1 cellular context compared by ENCODE assay signal in genomic region chr22:23716811-23717801, GRCh38.
A peak's percentile ranks its signal among the peaks of the same experiment; 100 is the strongest.
TF ChIP-seq lines count a peak whose summit lies in the region.

No MANE protein-coding gene starts in this region.

TF ChIP-seq in WTC11, 78 proteins besides CTCF, POLR2A, EP300 and RAD21 (continued from another document and continues in another):
- peak; percentile 89 for TF ChIP-seq AFF4 (CRISPR knock-in tag; IDR thresholded peaks at IDR 0.05; ENCODE audit: borderline replicate concordance)
- TF ChIP-seq HMGA2 (CRISPR knock-in tag; IDR thresholded peaks at IDR 0.05): no peak
- TF ChIP-seq ZNF671 (CRISPR knock-in tag; IDR thresholded peaks at IDR 0.05): no peak
- TF ChIP-seq, protein P1, sequence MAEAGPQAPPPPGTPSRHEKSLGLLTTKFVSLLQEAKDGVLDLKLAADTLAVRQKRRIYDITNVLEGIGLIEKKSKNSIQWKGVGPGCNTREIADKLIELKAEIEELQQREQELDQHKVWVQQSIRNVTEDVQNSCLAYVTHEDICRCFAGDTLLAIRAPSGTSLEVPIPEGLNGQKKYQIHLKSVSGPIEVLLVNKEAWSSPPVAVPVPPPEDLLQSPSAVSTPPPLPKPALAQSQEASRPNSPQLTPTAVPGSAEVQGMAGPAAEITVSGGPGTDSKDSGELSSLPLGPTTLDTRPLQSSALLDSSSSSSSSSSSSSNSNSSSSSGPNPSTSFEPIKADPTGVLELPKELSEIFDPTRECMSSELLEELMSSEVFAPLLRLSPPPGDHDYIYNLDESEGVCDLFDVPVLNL (CRISPR knock-in tag; IDR thresholded peaks at IDR 0.05; ENCODE audit: borderline replicate concordance, low read depth): no peak
- TF ChIP-seq ZNF423 (CRISPR knock-in tag; IDR thresholded peaks at IDR 0.05): no peak
- TF ChIP-seq EMX1 (CRISPR knock-in tag; IDR thresholded peaks at IDR 0.05): no peak
- TF ChIP-seq ZNF121 (CRISPR knock-in tag; IDR thresholded peaks at IDR 0.05): 0 out of 2 replicates have a peak, but pooled peaks have one; percentile 3
- TF ChIP-seq, protein P2, sequence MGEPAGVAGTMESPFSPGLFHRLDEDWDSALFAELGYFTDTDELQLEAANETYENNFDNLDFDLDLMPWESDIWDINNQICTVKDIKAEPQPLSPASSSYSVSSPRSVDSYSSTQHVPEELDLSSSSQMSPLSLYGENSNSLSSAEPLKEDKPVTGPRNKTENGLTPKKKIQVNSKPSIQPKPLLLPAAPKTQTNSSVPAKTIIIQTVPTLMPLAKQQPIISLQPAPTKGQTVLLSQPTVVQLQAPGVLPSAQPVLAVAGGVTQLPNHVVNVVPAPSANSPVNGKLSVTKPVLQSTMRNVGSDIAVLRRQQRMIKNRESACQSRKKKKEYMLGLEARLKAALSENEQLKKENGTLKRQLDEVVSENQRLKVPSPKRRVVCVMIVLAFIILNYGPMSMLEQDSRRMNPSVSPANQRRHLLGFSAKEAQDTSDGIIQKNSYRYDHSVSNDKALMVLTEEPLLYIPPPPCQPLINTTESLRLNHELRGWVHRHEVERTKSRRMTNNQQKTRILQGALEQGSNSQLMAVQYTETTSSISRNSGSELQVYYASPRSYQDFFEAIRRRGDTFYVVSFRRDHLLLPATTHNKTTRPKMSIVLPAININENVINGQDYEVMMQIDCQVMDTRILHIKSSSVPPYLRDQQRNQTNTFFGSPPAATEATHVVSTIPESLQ (CRISPR knock-in tag; IDR thresholded peaks at IDR 0.05): no peak
- peak; percentile 69; the same call in 1 of the 2 replicates for TF ChIP-seq KAT7 (CRISPR knock-in tag; IDR thresholded peaks at IDR 0.05; ENCODE audit: borderline replicate concordance)
- TF ChIP-seq E2F5 (CRISPR knock-in tag; IDR thresholded peaks at IDR 0.05): peak; percentile 91
- no peak for TF ChIP-seq NFE2L1 (CRISPR knock-in tag; IDR thresholded peaks at IDR 0.05)
- TF ChIP-seq, protein P3, sequence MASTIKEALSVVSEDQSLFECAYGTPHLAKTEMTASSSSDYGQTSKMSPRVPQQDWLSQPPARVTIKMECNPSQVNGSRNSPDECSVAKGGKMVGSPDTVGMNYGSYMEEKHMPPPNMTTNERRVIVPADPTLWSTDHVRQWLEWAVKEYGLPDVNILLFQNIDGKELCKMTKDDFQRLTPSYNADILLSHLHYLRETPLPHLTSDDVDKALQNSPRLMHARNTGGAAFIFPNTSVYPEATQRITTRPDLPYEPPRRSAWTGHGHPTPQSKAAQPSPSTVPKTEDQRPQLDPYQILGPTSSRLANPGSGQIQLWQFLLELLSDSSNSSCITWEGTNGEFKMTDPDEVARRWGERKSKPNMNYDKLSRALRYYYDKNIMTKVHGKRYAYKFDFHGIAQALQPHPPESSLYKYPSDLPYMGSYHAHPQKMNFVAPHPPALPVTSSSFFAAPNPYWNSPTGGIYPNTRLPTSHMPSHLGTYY (CRISPR knock-in tag; IDR thresholded peaks at IDR 0.05): no peak
- no peak for TF ChIP-seq ZNF532 (CRISPR knock-in tag; IDR thresholded peaks at IDR 0.05; ENCODE audit: borderline replicate concordance)
- TF ChIP-seq ZNF138 (CRISPR knock-in tag; conservative IDR thresholded peaks at IDR 0.05): peak; percentile 91; the same call in 1 of the 2 replicates
- peak; percentile 76; the same call in 1 of the 2 replicates for TF ChIP-seq TEAD1 (CRISPR knock-in tag; IDR thresholded peaks at IDR 0.05)
- peak; percentile 68; the same call in 1 of the 2 replicates for TF ChIP-seq CREB1 (CRISPR knock-in tag; IDR thresholded peaks at IDR 0.05)
- no peak for TF ChIP-seq ATF2 (CRISPR knock-in tag; IDR thresholded peaks at IDR 0.05; ENCODE audit: borderline replicate concordance, low read depth)
- TF ChIP-seq, protein P4, sequence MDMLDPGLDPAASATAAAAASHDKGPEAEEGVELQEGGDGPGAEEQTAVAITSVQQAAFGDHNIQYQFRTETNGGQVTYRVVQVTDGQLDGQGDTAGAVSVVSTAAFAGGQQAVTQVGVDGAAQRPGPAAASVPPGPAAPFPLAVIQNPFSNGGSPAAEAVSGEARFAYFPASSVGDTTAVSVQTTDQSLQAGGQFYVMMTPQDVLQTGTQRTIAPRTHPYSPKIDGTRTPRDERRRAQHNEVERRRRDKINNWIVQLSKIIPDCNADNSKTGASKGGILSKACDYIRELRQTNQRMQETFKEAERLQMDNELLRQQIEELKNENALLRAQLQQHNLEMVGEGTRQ (CRISPR knock-in tag; IDR thresholded peaks at IDR 0.05): peak; percentile 98
- no peak for TF ChIP-seq PREB (CRISPR knock-in tag; IDR thresholded peaks at IDR 0.05; ENCODE audit: borderline replicate concordance)
- no peak for TF ChIP-seq MXD4 (CRISPR knock-in tag; IDR thresholded peaks at IDR 0.05; ENCODE audit: borderline replicate concordance)
- peak; percentile 22; the same call in 1 of the 2 replicates for TF ChIP-seq TEAD4 (CRISPR knock-in tag; IDR thresholded peaks at IDR 0.05)
- TF ChIP-seq, protein P5, sequence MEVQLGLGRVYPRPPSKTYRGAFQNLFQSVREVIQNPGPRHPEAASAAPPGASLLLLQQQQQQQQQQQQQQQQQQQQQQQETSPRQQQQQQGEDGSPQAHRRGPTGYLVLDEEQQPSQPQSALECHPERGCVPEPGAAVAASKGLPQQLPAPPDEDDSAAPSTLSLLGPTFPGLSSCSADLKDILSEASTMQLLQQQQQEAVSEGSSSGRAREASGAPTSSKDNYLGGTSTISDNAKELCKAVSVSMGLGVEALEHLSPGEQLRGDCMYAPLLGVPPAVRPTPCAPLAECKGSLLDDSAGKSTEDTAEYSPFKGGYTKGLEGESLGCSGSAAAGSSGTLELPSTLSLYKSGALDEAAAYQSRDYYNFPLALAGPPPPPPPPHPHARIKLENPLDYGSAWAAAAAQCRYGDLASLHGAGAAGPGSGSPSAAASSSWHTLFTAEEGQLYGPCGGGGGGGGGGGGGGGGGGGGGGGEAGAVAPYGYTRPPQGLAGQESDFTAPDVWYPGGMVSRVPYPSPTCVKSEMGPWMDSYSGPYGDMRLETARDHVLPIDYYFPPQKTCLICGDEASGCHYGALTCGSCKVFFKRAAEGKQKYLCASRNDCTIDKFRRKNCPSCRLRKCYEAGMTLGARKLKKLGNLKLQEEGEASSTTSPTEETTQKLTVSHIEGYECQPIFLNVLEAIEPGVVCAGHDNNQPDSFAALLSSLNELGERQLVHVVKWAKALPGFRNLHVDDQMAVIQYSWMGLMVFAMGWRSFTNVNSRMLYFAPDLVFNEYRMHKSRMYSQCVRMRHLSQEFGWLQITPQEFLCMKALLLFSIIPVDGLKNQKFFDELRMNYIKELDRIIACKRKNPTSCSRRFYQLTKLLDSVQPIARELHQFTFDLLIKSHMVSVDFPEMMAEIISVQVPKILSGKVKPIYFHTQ (CRISPR knock-in tag; IDR thresholded peaks at IDR 0.05): no peak
- TF ChIP-seq PRRX2 (CRISPR knock-in tag; IDR thresholded peaks at IDR 0.05): no peak
- no peak for TF ChIP-seq ZNF317 (CRISPR knock-in tag; IDR thresholded peaks at IDR 0.05; ENCODE audit: borderline replicate concordance, low read depth)
- TF ChIP-seq PRDM15 (CRISPR knock-in tag; IDR thresholded peaks at IDR 0.05): peak; percentile 21; the same call in 1 of the 2 replicates
- TF ChIP-seq MAX (CRISPR knock-in tag; IDR thresholded peaks at IDR 0.05): peak; percentile 76
- TF ChIP-seq OVOL2 (CRISPR knock-in tag; IDR thresholded peaks at IDR 0.05; ENCODE audit: borderline replicate concordance): no peak
